ENCODE assay signal across 8 cellular contexts in genomic region chr2:113966832-113967231, GRCh38.
A peak's percentile ranks its signal among the peaks of the same experiment; 100 is the strongest.
DNase-seq lines count a peak whose midpoint lies in the region; ATAC-seq, FAIRE-seq and TF ChIP-seq lines count a peak whose summit lies in the region.

No MANE protein-coding gene starts in this region.

- DNase-seq in AG10803 (ENCODE audit: low read depth), result peak; percentile 63
- no peak for DNase-seq in RWPE2 (ENCODE audit: low spot score)
- DNase-seq in iris pigment epithelial cell (ENCODE audit: low read depth), result peak; percentile 55
- DNase-seq in head of caudate nucleus, result no peak
- DNase-seq in A673 (ENCODE audit: low spot score), result no peak
- DNase-seq in urothelium cell line (ENCODE audit: low spot score), result no peak
- no peak for DNase-seq in substantia nigra (lab: John Stamatoyannopoulos, UW)

- H3K9me3 ChIP-seq in RWPE2 (ENCODE audit: severe bottlenecking) (no peaks in the 10 kb centered on the region), A673 (ENCODE audit: low read depth, low read length, poor library complexity, severe bottlenecking) (no peaks in the 10 kb centered on the region)

- H3K4me3 ChIP-seq in AG10803 (ENCODE audit: low read length), result no peak overlapping the region
- H3K4me3 ChIP-seq in RWPE2 (ENCODE audit: severe bottlenecking), result no peak overlapping the region
- H3K4me3 ChIP-seq in A673 (ENCODE audit: low read depth, low read length, poor library complexity, severe bottlenecking), result no peak overlapping the region

- POLR2A ChIA-PET in A673 (lab: Charles Lee; ENCODE audit: low non-redundant PET), result no interaction called here

- CTCF ChIA-PET in A673 (lab: Charles Lee), result interaction anchor here (0.7 kb wide), 1 partner anchor 265 kb away, joined by 3 read pairs; no protein-coding TSS in a partner anchor

- no peak overlapping the region for H3K27ac ChIP-seq in RWPE2 (ENCODE audit: poor library complexity, severe bottlenecking)
- H3K27ac ChIP-seq in A673 (ENCODE audit: low read depth, low read length, poor library complexity, severe bottlenecking), result no peak overlapping the region
- H3K27ac ChIP-seq in substantia nigra (ENCODE audit: low read depth, low read length, poor library complexity, severe bottlenecking), result no peak overlapping the region

- intact Hi-C loops in head of caudate nucleus (cut with DNase I), result no loop called here
- intact Hi-C loops in A673 (cut with micrococcal nuclease; ENCODE audit: unreplicated experiment), result loop anchor here (10.0 kb wide), 1 partner anchor 212 kb away; the partner anchor contains the start of gene SLC35F5

- no peaks in the 10 kb centered on the region for H3K27me3 ChIP-seq in RWPE2 (ENCODE audit: insufficient read depth, poor library complexity, severe bottlenecking)
- H3K27me3 ChIP-seq in A673 (replicated peaks; ENCODE audit: insufficient read depth, low read depth, low read length, poor library complexity), result no peaks in the 10 kb centered on the region

- no peak for FAIRE-seq in urothelium cell line (lab: Jason Lieb, UNC)

- peak; percentile 45 for ATAC-seq in GM21390 (IDR thresholded peaks at IDR 0.05; ENCODE audit: unreplicated experiment)
- peak; percentile 28; the same call in 1 of the 3 replicates for ATAC-seq in RWPE2 (ENCODE audit: low read depth)

- H3K36me3 ChIP-seq in RWPE2 (ENCODE audit: low read depth) (peaks cover 13% of the 10 kb centered on the region; the same call in 1 of the 2 replicates), A673 (ENCODE audit: insufficient read depth, low read length, poor library complexity, severe bottlenecking) (no peaks in the 10 kb centered on the region)

- TF ChIP-seq CTCF in AG10803 (conservative IDR thresholded peaks at IDR 0.05; ENCODE audit: low read length), result no peak
- no peak for TF ChIP-seq CTCF in RWPE2 (IDR thresholded peaks at IDR 0.05; ENCODE audit: poor library complexity, severe bottlenecking)
- no peak for TF ChIP-seq CTCF in A673 (conservative IDR thresholded peaks at IDR 0.05; ENCODE audit: low read depth, low read length)

- BruUV-seq in A673 (replicated peaks; lab: Mats Ljungman, UMichigan), result no TSS peak

- H3K4me1 ChIP-seq in RWPE2 (ENCODE audit: insufficient read depth, poor library complexity, severe bottlenecking) (peaks cover 8% of the 10 kb centered on the region), A673 (ENCODE audit: insufficient read depth, low read length, poor library complexity, severe bottlenecking) (no peaks in the 10 kb centered on the region)

Comparison
In these comparisons a context has a peak if more than half of its experiments do, and no peak if none do; other contexts are left out.
1. DNase-seq: peak in AG10803 (single experiment) and iris pigment epithelial cell (single experiment); none in RWPE2 (single experiment), head of caudate nucleus (0 of 42), A673 (single experiment), urothelium cell line (single experiment) and substantia nigra (0 of 49).